1 cellular context compared by ENCODE assay signal in the genomic region with DNA sequence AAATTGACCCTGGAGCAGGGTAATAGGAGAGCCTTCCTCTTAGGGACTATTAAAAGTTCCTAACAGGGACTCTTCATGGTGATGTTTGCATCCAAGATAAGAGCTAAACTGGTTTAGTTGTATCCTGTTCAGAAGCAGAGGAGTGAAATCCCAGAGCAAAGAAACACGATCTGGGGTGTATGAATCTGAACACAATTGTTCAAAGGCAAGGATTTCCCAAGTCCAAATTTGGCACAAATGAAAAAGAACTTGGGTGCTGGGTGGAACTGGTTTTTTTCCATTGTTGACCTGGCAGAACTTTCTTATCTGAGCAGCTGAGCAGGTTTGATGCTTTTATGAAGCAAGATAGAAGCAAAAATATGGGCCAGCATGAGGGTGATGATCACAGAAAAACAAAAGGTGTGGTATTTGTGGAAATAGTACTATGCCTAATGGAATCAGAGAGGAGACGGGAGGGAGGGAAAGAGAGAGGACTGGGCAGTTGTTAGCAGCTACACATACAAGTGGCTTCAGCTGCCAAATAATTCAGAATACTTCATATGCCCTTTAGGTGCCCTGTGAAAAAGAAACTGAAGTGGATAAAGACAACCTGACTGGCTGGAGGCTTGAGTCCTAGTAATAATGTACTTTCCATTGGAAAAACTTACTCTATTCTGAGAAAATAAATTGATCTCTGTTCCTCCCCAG.
TF ChIP-seq lines count a peak whose summit lies in the region.

No MANE protein-coding gene starts in this region.

TF ChIP-seq in GM12878, 131 proteins besides CTCF, POLR2A, EP300 and RAD21:
- TF ChIP-seq STAT3 (IDR thresholded peaks at IDR 0.05; ENCODE audit: low read depth, low read length) (no peak), POLR2AphosphoS5 (IDR thresholded peaks at IDR 0.05; ENCODE audit: low read length) (peak; percentile 63; the same call in 1 of the 2 replicates), SREBF1 (IDR thresholded peaks at IDR 0.05; ENCODE audit: low read length) (no peak), ATF3 (IDR thresholded peaks at IDR 0.05; ENCODE audit: borderline replicate concordance, extremely low read depth, low read depth, low read length) (no peak), BRCA1 (IDR thresholded peaks at IDR 0.05; ENCODE audit: low read depth, low read length) (no peak), ASH2L (IDR thresholded peaks at IDR 0.05; ENCODE audit: borderline replicate concordance, low read depth) (0 out of 2 replicates have a peak, but pooled peaks have one; percentile 11), YY1 (IDR thresholded peaks at IDR 0.05; ENCODE audit: low read depth, low read length) (no peak), IRF4 (IDR thresholded peaks at IDR 0.05; ENCODE audit: low read depth, low read length) (no peak), JUND (IDR thresholded peaks at IDR 0.05; ENCODE audit: low read depth, low read length) (no peak), MEF2B (IDR thresholded peaks at IDR 0.05; ENCODE audit: partially characterized antibody, poor library complexity, severe bottlenecking) (peak; percentile 7), SIX5 (IDR thresholded peaks at IDR 0.05; ENCODE audit: low read depth, low read length, severe bottlenecking) (no peak)
- TF ChIP-seq, protein P1, sequence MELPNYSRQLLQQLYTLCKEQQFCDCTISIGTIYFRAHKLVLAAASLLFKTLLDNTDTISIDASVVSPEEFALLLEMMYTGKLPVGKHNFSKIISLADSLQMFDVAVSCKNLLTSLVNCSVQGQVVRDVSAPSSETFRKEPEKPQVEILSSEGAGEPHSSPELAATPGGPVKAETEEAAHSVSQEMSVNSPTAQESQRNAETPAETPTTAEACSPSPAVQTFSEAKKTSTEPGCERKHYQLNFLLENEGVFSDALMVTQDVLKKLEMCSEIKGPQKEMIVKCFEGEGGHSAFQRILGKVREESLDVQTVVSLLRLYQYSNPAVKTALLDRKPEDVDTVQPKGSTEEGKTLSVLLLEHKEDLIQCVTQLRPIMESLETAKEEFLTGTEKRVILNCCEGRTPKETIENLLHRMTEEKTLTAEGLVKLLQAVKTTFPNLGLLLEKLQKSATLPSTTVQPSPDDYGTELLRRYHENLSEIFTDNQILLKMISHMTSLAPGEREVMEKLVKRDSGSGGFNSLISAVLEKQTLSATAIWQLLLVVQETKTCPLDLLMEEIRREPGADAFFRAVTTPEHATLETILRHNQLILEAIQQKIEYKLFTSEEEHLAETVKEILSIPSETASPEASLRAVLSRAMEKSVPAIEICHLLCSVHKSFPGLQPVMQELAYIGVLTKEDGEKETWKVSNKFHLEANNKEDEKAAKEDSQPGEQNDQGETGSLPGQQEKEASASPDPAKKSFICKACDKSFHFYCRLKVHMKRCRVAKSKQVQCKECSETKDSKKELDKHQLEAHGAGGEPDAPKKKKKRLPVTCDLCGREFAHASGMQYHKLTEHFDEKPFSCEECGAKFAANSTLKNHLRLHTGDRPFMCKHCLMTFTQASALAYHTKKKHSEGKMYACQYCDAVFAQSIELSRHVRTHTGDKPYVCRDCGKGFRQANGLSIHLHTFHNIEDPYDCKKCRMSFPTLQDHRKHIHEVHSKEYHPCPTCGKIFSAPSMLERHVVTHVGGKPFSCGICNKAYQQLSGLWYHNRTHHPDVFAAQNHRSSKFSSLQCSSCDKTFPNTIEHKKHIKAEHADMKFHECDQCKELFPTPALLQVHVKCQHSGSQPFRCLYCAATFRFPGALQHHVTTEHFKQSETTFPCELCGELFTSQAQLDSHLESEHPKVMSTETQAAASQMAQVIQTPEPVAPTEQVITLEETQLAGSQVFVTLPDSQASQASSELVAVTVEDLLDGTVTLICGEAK (IDR thresholded peaks at IDR 0.05; ENCODE audit: borderline replicate concordance), result no peak
